8 cellular contexts compared by ENCODE assay signal in genomic region chr1:43367026-43367903, GRCh38. TPM values are rescaled to one million over a fixed set of nuclear protein-coding genes. Genes with fewer than 3 reads are reported as not detected.
DNase-seq lines count a peak whose midpoint lies in the region; ATAC-seq and TF ChIP-seq lines count a peak whose summit lies in the region.

No MANE protein-coding gene starts in this region.

- peak overlapping the region; percentile 80 to 81 for H3K4me3 ChIP-seq in esophagus (ENCODE audit: low read depth in 1 of 2, low read length in 2 of 2)
- peak overlapping the region; percentile 87 for H3K4me3 ChIP-seq in urinary bladder (ENCODE audit: low read depth, low read length)

- peak; percentile 33 for DNase-seq in ELF-1 (ENCODE audit: low read depth, low spot score)
- peak; percentile 39 for DNase-seq in KBM-7
- DNase-seq in activated CD8-positive, alpha-beta T cell treated with anti-CD3 and anti-CD28 coated beads for 36 hours: peak; percentile 58
- no peak for DNase-seq in COR-L47 (lab: John Stamatoyannopoulos, UW)

- peak overlapping the region; percentile 89 for H3K27ac Mint-ChIP-seq in activated CD8-positive, alpha-beta T cell treated with anti-CD3 and anti-CD28 coated beads for 36 hours
- peak overlapping the region in 1 of 3 experiments; percentile 32 for H3K27ac Mint-ChIP-seq in nephron

- TF ChIP-seq CTCF in activated CD8-positive, alpha-beta T cell treated with anti-CD3 and anti-CD28 coated beads for 36 hours (IDR thresholded peaks at IDR 0.05): no peak
- no peak for TF ChIP-seq CTCF in nephron (IDR thresholded peaks at IDR 0.05; ENCODE audit: unreplicated experiment in 3 of 3)

- H3K27me3 ChIP-seq in esophagus (ENCODE audit: control insufficient read depth in 1 of 2, insufficient read depth in 2 of 2, low read length in 2 of 2): no peaks in the 10 kb centered on the region

- H3K4me1 ChIP-seq in esophagus (ENCODE audit: control insufficient read depth in 2 of 2, insufficient read depth in 2 of 2, low read length in 1 of 2) (peaks cover 12 to 20% of the 10 kb centered on the region in 2 donors), urinary bladder (ENCODE audit: insufficient read depth) (no peaks in the 10 kb centered on the region)

- H3K36me3 ChIP-seq in esophagus (ENCODE audit: control insufficient read depth in 2 of 2, insufficient read depth in 2 of 2, low read length in 1 of 2) (peaks cover 23% of the 10 kb centered on the region in 2 donors), urinary bladder (ENCODE audit: insufficient read depth) (peaks cover 2% of the 10 kb centered on the region)

- ATAC-seq in GM21717 (IDR thresholded peaks at IDR 0.05; ENCODE audit: unreplicated experiment): peak; percentile 42
- peak; percentile 57 for ATAC-seq in activated CD8-positive, alpha-beta T cell treated with anti-CD3 and anti-CD28 coated beads for 36 hours

- H3K4me1 Mint-ChIP-seq in activated CD8-positive, alpha-beta T cell treated with anti-CD3 and anti-CD28 coated beads for 36 hours (ENCODE audit: low read depth): peaks cover 30% of the 10 kb centered on the region
- H3K4me1 Mint-ChIP-seq in nephron: peaks cover 25% of the 10 kb centered on the region

- H3K9me3 Mint-ChIP-seq in activated CD8-positive, alpha-beta T cell treated with anti-CD3 and anti-CD28 coated beads for 36 hours: no peaks in the 10 kb centered on the region
- no peaks in the 10 kb centered on the region for H3K9me3 Mint-ChIP-seq in nephron

- POLR2A ChIA-PET in activated CD8-positive, alpha-beta T cell treated with anti-CD3 and anti-CD28 coated beads for 36 hours (lab: Charles Lee): interaction anchor here (0.7 to 3.7 kb wide), 12 partner anchors 9 to 578 kb away, joined by 3 to 29 read pairs (median 4); partner anchors contain the start of genes CDC20, MED8 and SZT2

- H3K27me3 Mint-ChIP-seq in activated CD8-positive, alpha-beta T cell treated with anti-CD3 and anti-CD28 coated beads for 36 hours: no peaks in the 10 kb centered on the region
- no peaks in the 10 kb centered on the region for H3K27me3 Mint-ChIP-seq in nephron (ENCODE audit: low read depth)

- 1 to 3% methylated on average over 44 to 48 of the region's 48 CpGs for WGBS in esophagus, 2 donors
- WGBS in urinary bladder: 3% methylated on average over 48 of the region's 48 CpGs

- intact Hi-C loops in activated CD8-positive, alpha-beta T cell treated with anti-CD3 and anti-CD28 coated beads for 36 hours (cut with micrococcal nuclease): no loop called here

- peak overlapping the region; percentile 98 to 99 for H3K27ac ChIP-seq in esophagus (ENCODE audit: low read depth in 2 of 2, low read length in 1 of 2)
- H3K27ac ChIP-seq in urinary bladder (ENCODE audit: low read depth): peak overlapping the region; percentile 94

- no peaks in the 10 kb centered on the region for H3K9me3 ChIP-seq in esophagus (ENCODE audit: control insufficient read depth in 2 of 2, insufficient read depth in 1 of 2, low read depth in 1 of 2, low read length in 1 of 2)

- H3K4me3 Mint-ChIP-seq in activated CD8-positive, alpha-beta T cell treated with anti-CD3 and anti-CD28 coated beads for 36 hours: peak overlapping the region; percentile 95
- H3K4me3 Mint-ChIP-seq in nephron: peak overlapping the region; percentile 83 to 85 (median 84)

- CTCF ChIA-PET in activated CD8-positive, alpha-beta T cell treated with anti-CD3 and anti-CD28 coated beads for 36 hours (lab: Charles Lee): interaction anchor here (1.3 to 1.8 kb wide), 5 partner anchors 9 to 140 kb away, joined by 3 to 11 read pairs (median 5); partner anchors contain the start of gene CDC20

- in situ Hi-C loops in KBM-7 (cut with MboI; ENCODE audit: low pct_unique_long_range_greater_than_20kb, low sequenced_read_pairs): no loop called here

- peaks cover 44% of the 10 kb centered on the region for H3K36me3 Mint-ChIP-seq in activated CD8-positive, alpha-beta T cell treated with anti-CD3 and anti-CD28 coated beads for 36 hours (ENCODE audit: low read depth)
- peaks cover 33% of the 10 kb centered on the region for H3K36me3 Mint-ChIP-seq in nephron (ENCODE audit: low read depth)

RNA-seq across cellular contexts. Expression of gene ELOVL1, which starts 0.5 kb away (rescaled TPM):
- total RNA-seq in activated CD8-positive, alpha-beta T cell treated with anti-CD3 and anti-CD28 coated beads for 36 hours: 10 to 100 TPM; 45.4 to 49.2 TPM
- 100 to 1,000 TPM; 123 to 264 TPM for polyA plus RNA-seq in esophagus
- 28.1 TPM for total RNA-seq in urinary bladder
- polyA plus RNA-seq in urinary bladder: 108 TPM

RNA-seq across cellular contexts. Expression of gene CDC20, which starts 8.5 kb away (rescaled TPM):
- total RNA-seq in activated CD8-positive, alpha-beta T cell treated with anti-CD3 and anti-CD28 coated beads for 36 hours: 100 to 1,000 TPM; 160 to 167 TPM
- polyA plus RNA-seq in esophagus (10 to 100 TPM; 33.1 to 42.8 TPM), urinary bladder (1.7 TPM)
- 12.3 TPM for total RNA-seq in urinary bladder

RNA-seq across cellular contexts. Expression of gene MED8, which starts 22.3 kb away (rescaled TPM):
- total RNA-seq in activated CD8-positive, alpha-beta T cell treated with anti-CD3 and anti-CD28 coated beads for 36 hours: 10 to 100 TPM; 33.5 to 34.5 TPM
- polyA plus RNA-seq in esophagus (10 to 100 TPM; 32.3 to 50.1 TPM), urinary bladder (31.5 TPM)
- total RNA-seq in urinary bladder: 33.6 TPM

RNA-seq across cellular contexts. Expression of gene SZT2, which starts 22.4 kb away (rescaled TPM):
- total RNA-seq in activated CD8-positive, alpha-beta T cell treated with anti-CD3 and anti-CD28 coated beads for 36 hours: 10 to 100 TPM; 30.1 to 33.3 TPM
- polyA plus RNA-seq in esophagus (10 to 100 TPM in 1 of 2 donors, 1 to 10 TPM in 1; 9.8 to 39.3 TPM), urinary bladder (14.9 TPM)
- 42.3 TPM for total RNA-seq in urinary bladder

RNA-seq across cellular contexts. Expression of gene MPL, which starts 29.6 kb away (rescaled TPM):
- not detected for total RNA-seq in activated CD8-positive, alpha-beta T cell treated with anti-CD3 and anti-CD28 coated beads for 36 hours
- under 1 TPM in 1 of 2 donors, not detected in 1; 0.06 TPM for polyA plus RNA-seq in esophagus
- not detected for total RNA-seq in urinary bladder
- 0.33 TPM for polyA plus RNA-seq in urinary bladder

Comparison
In these comparisons a context has a peak if more than half of its experiments do, and no peak if none do; other contexts are left out.
1. RNA of gene CDC20, which starts 8.5 kb away (total RNA-seq): 160 to 167 TPM in activated CD8-positive, alpha-beta T cell treated with anti-CD3 and anti-CD28 coated beads for 36 hours; 12.3 TPM in urinary bladder (single experiment); every median in the first group is over 10 times any median in the second.